Comparison of ENCODE assay signal across 12 cellular contexts in the genomic region with DNA sequence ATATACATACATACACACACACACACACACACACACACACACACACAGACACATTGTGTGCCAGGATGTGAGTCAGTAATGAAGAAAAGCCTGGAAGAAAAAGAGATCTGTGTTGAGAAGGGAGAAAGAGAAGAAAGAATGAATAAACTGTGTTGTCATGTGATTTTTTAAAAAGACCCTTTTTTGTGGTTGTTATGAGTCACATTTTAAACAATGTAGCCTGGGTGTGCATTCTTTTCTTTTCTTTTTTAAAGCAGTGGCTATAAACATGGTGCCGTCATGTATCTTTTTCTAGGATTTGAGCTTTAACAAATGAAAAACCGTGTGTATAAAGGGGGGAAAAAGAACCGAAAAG.
DNase-seq lines count a peak whose midpoint lies in the region; ATAC-seq and TF ChIP-seq lines count a peak whose summit lies in the region.
"Had no signal": no experiment of that assay in that cellular context is flagged by ENCODE, and none has a peak within 500 bp of the region (broad histone marks: within the 10 kb centered on the region; RNA-seq: fewer than 3 reads in every experiment).

No MANE protein-coding gene starts in this region.

- H3K4me3 Mint-ChIP-seq in activated CD8-positive, alpha-beta T cell treated with anti-CD3 and anti-CD28 coated beads for 36 hours = no peak overlapping the region
- no peak overlapping the region for H3K4me3 Mint-ChIP-seq in activated CD8-positive, alpha-beta T cell treated with anti-CD3 and anti-CD28 coated beads, Interleukin-2, amount 10 ng/mL, durations not matched to agents 7 days and 5 days
- no peak overlapping the region for H3K4me3 Mint-ChIP-seq in naive thymus-derived CD8-positive, alpha-beta T cell
- H3K4me3 Mint-ChIP-seq: activated T-cell treated with anti-CD3 and anti-CD28 coated beads, Interleukin-2, amount 50 U/mL, for 4 hours had no signal

- H3K4me1 ChIP-seq in vagina = peaks cover 1% of the 10 kb centered on the region

- no peak for DNase-seq in activated CD8-positive, alpha-beta T cell treated with anti-CD3 and anti-CD28 coated beads for 36 hours
- no peak for DNase-seq in activated CD8-positive, alpha-beta T cell treated with anti-CD3 and anti-CD28 coated beads, Interleukin-2, amount 10 ng/mL, durations not matched to agents 7 days and 5 days
- peak; percentile 89 for DNase-seq in choroid plexus epithelial cell (ENCODE audit: low read depth)
- DNase-seq in kidney tubule cell (ENCODE audit: low spot score) = peak; percentile 64
- no peak for DNase-seq in vagina (ENCODE audit: extremely low spot score in 2 of 2)
- DNase-seq in T-helper 1 cell = no peak
- DNase-seq in NCI-H1417 (lab: John Stamatoyannopoulos, UW) = no peak
- no peak for DNase-seq in naive thymus-derived CD8-positive, alpha-beta T cell
- DNase-seq: activated T-cell treated with anti-CD3 and anti-CD28 coated beads, Interleukin-2, amount 50 U/mL, for 4 hours; NCI-H2029; posterior cingulate gyrus had no signal

- H3K9me3 ChIP-seq in vagina = no peaks in the 10 kb centered on the region

- TF ChIP-seq CTCF in activated CD8-positive, alpha-beta T cell treated with anti-CD3 and anti-CD28 coated beads for 36 hours (IDR thresholded peaks at IDR 0.05) = no peak
- TF ChIP-seq CTCF in choroid plexus epithelial cell (conservative IDR thresholded peaks at IDR 0.05; ENCODE audit: low read depth, low read length) (no peak), vagina (IDR thresholded peaks at IDR 0.05) (no peak)

- no peaks in the 10 kb centered on the region for H3K27me3 ChIP-seq in vagina

- H3K36me3 Mint-ChIP-seq in activated CD8-positive, alpha-beta T cell treated with anti-CD3 and anti-CD28 coated beads for 36 hours (ENCODE audit: low read depth) = no peaks in the 10 kb centered on the region
- H3K36me3 Mint-ChIP-seq in activated CD8-positive, alpha-beta T cell treated with anti-CD3 and anti-CD28 coated beads, Interleukin-2, amount 10 ng/mL, durations not matched to agents 7 days and 5 days (ENCODE audit: low read depth) = no peaks in the 10 kb centered on the region
- no peaks in the 10 kb centered on the region for H3K36me3 Mint-ChIP-seq in naive thymus-derived CD8-positive, alpha-beta T cell

- no peak for TF ChIP-seq POLR2A in vagina (IDR thresholded peaks at IDR 0.05)

- no peak overlapping the region for H3K4me3 ChIP-seq in choroid plexus epithelial cell (ENCODE audit: low read depth, low read length)
- no peak overlapping the region for H3K4me3 ChIP-seq in vagina
- H3K4me3 ChIP-seq: coronary artery had no signal

- peaks cover 18% of the 10 kb centered on the region for H3K27me3 Mint-ChIP-seq in activated CD8-positive, alpha-beta T cell treated with anti-CD3 and anti-CD28 coated beads for 36 hours
- peaks cover 42% of the 10 kb centered on the region for H3K27me3 Mint-ChIP-seq in activated CD8-positive, alpha-beta T cell treated with anti-CD3 and anti-CD28 coated beads, Interleukin-2, amount 10 ng/mL, durations not matched to agents 7 days and 5 days (ENCODE audit: low read depth)
- peaks cover 12 to 39% (median 22%) of the 10 kb centered on the region in 5 donors for H3K27me3 Mint-ChIP-seq in naive thymus-derived CD8-positive, alpha-beta T cell

- ATAC-seq in activated CD8-positive, alpha-beta T cell treated with anti-CD3 and anti-CD28 coated beads for 36 hours = peak; percentile 58
- ATAC-seq in activated CD8-positive, alpha-beta T cell treated with anti-CD3 and anti-CD28 coated beads, Interleukin-2, amount 10 ng/mL, durations not matched to agents 7 days and 5 days = no peak
- no peak for ATAC-seq in naive thymus-derived CD8-positive, alpha-beta T cell
- ATAC-seq: activated T-cell treated with anti-CD3 and anti-CD28 coated beads, Interleukin-2, amount 50 U/mL, for 4 hours had no signal

- POLR2A ChIA-PET in activated CD8-positive, alpha-beta T cell treated with anti-CD3 and anti-CD28 coated beads for 36 hours (lab: Charles Lee) = no interaction called here
- POLR2A ChIA-PET in activated CD8-positive, alpha-beta T cell treated with anti-CD3 and anti-CD28 coated beads, Interleukin-2, amount 10 ng/mL, durations not matched to agents 7 days and 5 days (lab: Charles Lee) = no interaction called here
- POLR2A ChIA-PET in naive thymus-derived CD8-positive, alpha-beta T cell (lab: Charles Lee) = no interaction called here

- no peaks in the 10 kb centered on the region for H3K9me3 Mint-ChIP-seq in activated CD8-positive, alpha-beta T cell treated with anti-CD3 and anti-CD28 coated beads for 36 hours
- no peaks in the 10 kb centered on the region for H3K9me3 Mint-ChIP-seq in activated CD8-positive, alpha-beta T cell treated with anti-CD3 and anti-CD28 coated beads, Interleukin-2, amount 10 ng/mL, durations not matched to agents 7 days and 5 days (ENCODE audit: insufficient read depth)
- H3K9me3 Mint-ChIP-seq in naive thymus-derived CD8-positive, alpha-beta T cell = no peaks in the 10 kb centered on the region
- H3K9me3 Mint-ChIP-seq: activated T-cell treated with anti-CD3 and anti-CD28 coated beads, Interleukin-2, amount 50 U/mL, for 4 hours had no signal

- no peak overlapping the region for H3K27ac Mint-ChIP-seq in activated CD8-positive, alpha-beta T cell treated with anti-CD3 and anti-CD28 coated beads for 36 hours
- no peak overlapping the region for H3K27ac Mint-ChIP-seq in activated CD8-positive, alpha-beta T cell treated with anti-CD3 and anti-CD28 coated beads, Interleukin-2, amount 10 ng/mL, durations not matched to agents 7 days and 5 days
- H3K27ac Mint-ChIP-seq in naive thymus-derived CD8-positive, alpha-beta T cell = peak overlapping the region in 1 of 10 donors; percentile 14

- H3K27ac ChIP-seq in vagina = peak overlapping the region; percentile 1
- H3K27ac ChIP-seq: coronary artery had no signal

- CTCF ChIA-PET in activated CD8-positive, alpha-beta T cell treated with anti-CD3 and anti-CD28 coated beads for 36 hours (lab: Charles Lee) = interaction anchor here (1.0 to 1.1 kb wide), 2 partner anchors 10 to 157 kb away, joined by 3 read pairs; no protein-coding TSS in a partner anchor
- CTCF ChIA-PET in activated CD8-positive, alpha-beta T cell treated with anti-CD3 and anti-CD28 coated beads, Interleukin-2, amount 10 ng/mL, durations not matched to agents 7 days and 5 days (lab: Charles Lee) = interaction anchor here (1.0 kb wide), 1 partner anchor 157 kb away, joined by 3 read pairs; no protein-coding TSS in a partner anchor

- peaks cover 4% of the 10 kb centered on the region for H3K4me1 Mint-ChIP-seq in activated CD8-positive, alpha-beta T cell treated with anti-CD3 and anti-CD28 coated beads for 36 hours (ENCODE audit: low read depth)
- H3K4me1 Mint-ChIP-seq in activated CD8-positive, alpha-beta T cell treated with anti-CD3 and anti-CD28 coated beads, Interleukin-2, amount 10 ng/mL, durations not matched to agents 7 days and 5 days (ENCODE audit: low read depth) = peaks cover 2% of the 10 kb centered on the region
- peaks cover 4 to 24% (median 7%) of the 10 kb centered on the region in 4 donors for H3K4me1 Mint-ChIP-seq in naive thymus-derived CD8-positive, alpha-beta T cell

- no peaks in the 10 kb centered on the region for H3K36me3 ChIP-seq in vagina

- intact Hi-C loops in activated CD8-positive, alpha-beta T cell treated with anti-CD3 and anti-CD28 coated beads for 36 hours (cut with micrococcal nuclease) = loop anchor here (5.0 kb wide), 2 partner anchors 118 to 158 kb away; no protein-coding TSS in a partner anchor
- intact Hi-C loops in vagina (cut with DNase I) = no loop called here

Comparison
In these comparisons a context has a peak if more than half of its experiments do, and no peak if none do; other contexts are left out.
1. DNase-seq: peak in choroid plexus epithelial cell (single experiment) and kidney tubule cell (single experiment); none in activated CD8-positive, alpha-beta T cell treated with anti-CD3 and anti-CD28 coated beads for 36 hours (single experiment), activated CD8-positive, alpha-beta T cell treated with anti-CD3 and anti-CD28 coated beads, Interleukin-2, amount 10 ng/mL, durations not matched to agents 7 days and 5 days (single experiment), vagina (0 of 2), T-helper 1 cell (0 of 5), NCI-H1417 (0 of 3) and naive thymus-derived CD8-positive, alpha-beta T cell (0 of 10).